1 cellular context compared by ENCODE assay signal in genomic region chr10:7337431-7338171, GRCh38.
A peak's percentile ranks its signal among the peaks of the same experiment; 100 is the strongest.
TF ChIP-seq lines count a peak whose summit lies in the region.

No MANE protein-coding gene starts in this region.

TF ChIP-seq in GM12878, 131 proteins besides CTCF, POLR2A, EP300 and RAD21 (continued from another document):
- TF ChIP-seq KLF5 (IDR thresholded peaks at IDR 0.05; ENCODE audit: partially characterized antibody) (no peak), BHLHE40 (IDR thresholded peaks at IDR 0.05; ENCODE audit: borderline replicate concordance in 1 of 2, low read depth in 2 of 2, low read length in 1 of 2) (peak; percentile 8 to 72; a peak in 3 of 4 replicates), KAT2A (conservative IDR thresholded peaks at IDR 0.05; ENCODE audit: control insufficient read depth, low read depth, low read length) (no peak), ASH2L (IDR thresholded peaks at IDR 0.05; ENCODE audit: borderline replicate concordance, low read depth) (0 out of 2 replicates have a peak, but pooled peaks have one; percentile 84), MTA2 (IDR thresholded peaks at IDR 0.05; ENCODE audit: low read depth) (peak; percentile 59), ETV6 (conservative IDR thresholded peaks at IDR 0.05 in 1 of 2, IDR thresholded peaks at IDR 0.05 in 1 of 2; ENCODE audit: borderline replicate concordance in 1 of 2, low read depth in 1 of 2) (no peak), IRF3 (IDR thresholded peaks at IDR 0.05) (no peak), ATF2 (IDR thresholded peaks at IDR 0.05; ENCODE audit: low read length) (peak; percentile 42; the same call in 1 of the 2 replicates), HDAC2 (IDR thresholded peaks at IDR 0.05) (no peak), YBX1 (IDR thresholded peaks at IDR 0.05) (no peak), MAX (IDR thresholded peaks at IDR 0.05; ENCODE audit: low read depth, low read length) (no peak), TCF3 (IDR thresholded peaks at IDR 0.05; ENCODE audit: borderline replicate concordance, insufficient read depth, low read depth, low read length) (no peak), ZSCAN29 (IDR thresholded peaks at IDR 0.05) (no peak), YY1 (IDR thresholded peaks at IDR 0.05; ENCODE audit: low read depth, low read length) (peak; percentile 64), E4F1 (IDR thresholded peaks at IDR 0.05; ENCODE audit: borderline replicate concordance, partially characterized antibody) (no peak), ESRRA (IDR thresholded peaks at IDR 0.05; ENCODE audit: low read length) (no peak), GATAD2B (conservative IDR thresholded peaks at IDR 0.05; ENCODE audit: low read depth) (no peak), TARDBP (IDR thresholded peaks at IDR 0.05; ENCODE audit: borderline replicate concordance) (no peak), STAT1 (conservative IDR thresholded peaks at IDR 0.05) (no peak), MLLT1 (IDR thresholded peaks at IDR 0.05) (no peak), ZBTB33 (IDR thresholded peaks at IDR 0.05) (no peak), ELK1 (IDR thresholded peaks at IDR 0.05; ENCODE audit: low read depth, low read length) (no peak), CHD1 (IDR thresholded peaks at IDR 0.05; ENCODE audit: low read depth, low read length) (no peak), CEBPZ (IDR thresholded peaks at IDR 0.05; ENCODE audit: low read depth, low read length) (no peak), SRF (IDR thresholded peaks at IDR 0.05; ENCODE audit: low read depth in 2 of 2, low read length in 2 of 2) (no peak), RFX5 (IDR thresholded peaks at IDR 0.05; ENCODE audit: low read depth, low read length) (no peak), IKZF2 (IDR thresholded peaks at IDR 0.05) (peak; percentile 84), TCF7 (IDR thresholded peaks at IDR 0.05; ENCODE audit: borderline replicate concordance) (no peak), CUX1 (IDR thresholded peaks at IDR 0.05; ENCODE audit: insufficient replicate concordance, low read depth, low read length) (no peak), HDAC6 (IDR thresholded peaks at IDR 0.05; ENCODE audit: unreplicated experiment) (no peak), SMAD5 (IDR thresholded peaks at IDR 0.05; ENCODE audit: low read depth) (no peak), JUNB (IDR thresholded peaks at IDR 0.05) (no peak; the same call in 1 of the 2 replicates), HDGF (IDR thresholded peaks at IDR 0.05) (no peak), GABPA (IDR thresholded peaks at IDR 0.05; ENCODE audit: low read depth) (no peak), PAX8 (IDR thresholded peaks at IDR 0.05) (no peak), ZNF207 (IDR thresholded peaks at IDR 0.05; ENCODE audit: borderline replicate concordance) (no peak), SMC3 (IDR thresholded peaks at IDR 0.05; ENCODE audit: borderline replicate concordance, low read length) (no peak), TCF12 (IDR thresholded peaks at IDR 0.05; ENCODE audit: low read depth, low read length) (no peak), NBN (IDR thresholded peaks at IDR 0.05) (no peak), DPF2 (IDR thresholded peaks at IDR 0.05) (peak; percentile 76), CBX3 (IDR thresholded peaks at IDR 0.05; ENCODE audit: borderline replicate concordance, low read depth) (no peak), PAX5 (IDR thresholded peaks at IDR 0.05; ENCODE audit: borderline replicate concordance, low read depth, low read length) (peak; percentile 53; the same call in 1 of the 2 replicates), BCL11A (IDR thresholded peaks at IDR 0.05; ENCODE audit: low read depth, low read length) (0 out of 2 replicates have a peak, but pooled peaks have one; percentile 26), CHD4 (IDR thresholded peaks at IDR 0.05) (no peak), MEF2B (IDR thresholded peaks at IDR 0.05; ENCODE audit: partially characterized antibody, poor library complexity, severe bottlenecking) (no peak), HCFC1 (IDR thresholded peaks at IDR 0.05; ENCODE audit: low read length) (no peak), JUND (IDR thresholded peaks at IDR 0.05; ENCODE audit: low read depth, low read length) (no peak), MTA3 (IDR thresholded peaks at IDR 0.05; ENCODE audit: borderline replicate concordance, low read length) (peak; percentile 67; the same call in 1 of the 2 replicates), SP1 (IDR thresholded peaks at IDR 0.05; ENCODE audit: low read depth, low read length) (no peak), ZNF274 (IDR thresholded peaks at IDR 0.05; ENCODE audit: insufficient read depth, insufficient read length) (no peak), CBX5 (IDR thresholded peaks at IDR 0.05; ENCODE audit: low read depth) (no peak; the same call in none of the 2 replicates)
TF ChIP-seq in GM12878: peak in this region for 24.
